14 cellular contexts compared by ENCODE assay signal in the genomic region with DNA sequence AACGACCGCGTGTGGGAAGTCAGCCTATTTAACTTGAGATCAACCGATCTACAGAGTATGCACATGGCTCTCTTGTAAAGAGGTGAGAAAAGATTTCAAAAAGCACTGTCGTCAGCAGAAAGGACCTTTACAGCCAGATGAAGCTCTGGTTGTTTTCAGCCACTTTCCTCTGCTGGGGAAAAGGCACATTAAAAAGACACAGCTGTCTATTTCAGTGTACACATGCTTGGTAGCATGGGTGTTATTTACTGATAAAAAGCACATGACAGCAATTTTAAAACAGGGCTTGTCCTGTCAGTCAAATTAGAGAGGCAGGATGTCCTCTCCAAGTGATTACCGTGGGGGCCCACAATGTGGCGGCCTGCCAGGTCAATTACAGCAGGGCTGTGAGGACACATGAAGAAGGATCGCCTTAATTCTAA.
DNase-seq lines count a peak whose midpoint lies in the region; ATAC-seq, FAIRE-seq and TF ChIP-seq lines count a peak whose summit lies in the region.
"Had no signal": no experiment of that assay in that cellular context is flagged by ENCODE, and none has a peak within 500 bp of the region (broad histone marks: within the 10 kb centered on the region; RNA-seq: fewer than 3 reads in every experiment).

No MANE protein-coding gene starts in this region.

- TF ChIP-seq RAD21 in K562 (CRISPR knock-in tag; conservative IDR thresholded peaks at IDR 0.05 in 1 of 2, IDR thresholded peaks at IDR 0.05 in 1 of 2), result no peak

- ATAC-seq in K562, result no peak
- no peak for ATAC-seq in HG03354 (IDR thresholded peaks at IDR 0.05; ENCODE audit: poor library complexity, severe bottlenecking, unreplicated experiment)
- ATAC-seq in stimulated activated memory B cell treated with anti-CD40 and anti-IgM and Interleukin-4, amounts not matched to agents 10 μg/mL and 1 μg/mL and 100 μg/mL, for 72 hours, result no peak

- no peak overlapping the region for H3K4me2 ChIP-seq in K562 (ENCODE audit: insufficient read depth, low read length)

- intact Hi-C loops in K562 (cut with micrococcal nuclease), result loop anchor here (10.0 kb wide), 1 partner anchor 406 kb away; no protein-coding TSS in a partner anchor

- no peaks in the 10 kb centered on the region for H3K9me1 ChIP-seq in K562 (ENCODE audit: control insufficient read depth, insufficient read depth, low read length)

- H3K79me2 ChIP-seq in K562 (ENCODE audit: control insufficient read depth, insufficient read depth, low read length), result no peaks in the 10 kb centered on the region

- H3K4me3 ChIP-seq in K562, result no peak overlapping the region

- H2AFZ ChIP-seq in K562 (ENCODE audit: low read depth, low read length), result no peak overlapping the region

- TF ChIP-seq POLR2A in K562 (conservative IDR thresholded peaks at IDR 0.05), result no peak

- in situ Hi-C loops in K562 (cut with MboI), result no loop called here

- no peaks in the 10 kb centered on the region for H3K27me3 Mint-ChIP-seq in stimulated activated memory B cell treated with anti-CD40 and anti-IgM and Interleukin-4, amounts not matched to agents 10 μg/mL and 1 μg/mL and 100 μg/mL, for 72 hours
- H3K27me3 Mint-ChIP-seq: activated CD4-positive, alpha-beta memory T cell treated with anti-CD3 and anti-CD28 coated beads for 36 hours had no signal

- DNase-seq in COR-L47 (lab: John Stamatoyannopoulos, UW) (peak; percentile 61), NCI-H146 (lab: John Stamatoyannopoulos, UW) (peak; percentile 93), K562 (ENCODE audit: extremely low read depth in 1 of 4, low spot score in 3 of 4) (peak in 1 of 4 experiments; percentile 26), left kidney (ENCODE audit: low read depth, low spot score) (peak; percentile 62), GM19238 (ENCODE audit: insufficient read length, low spot score) (no peak)
- no peak for DNase-seq in activated CD4-positive, alpha-beta T cell treated with anti-CD3 and anti-CD28 coated beads for 4 hours
- DNase-seq: activated CD4-positive, alpha-beta memory T cell treated with anti-CD3 and anti-CD28 coated beads for 36 hours; cortex of kidney; DMS79 treated with DMSO at 0.1 percent for 48 hours; midbrain; stimulated activated CD4-positive, alpha-beta T cell treated with anti-CD3 and anti-CD28 coated beads, Interleukin-2, amount 100 ng/mL, for 48 hours; trophoblast cell had no signal

- BruUV-seq in K562 (replicated peaks; lab: Mats Ljungman, UMichigan), result no TSS peak

- H3K4me1 ChIP-seq in K562 (replicated peaks in 1 of 2; ENCODE audit: control insufficient read depth in 2 of 2, insufficient read depth in 2 of 2, low read length in 2 of 2), result no peaks in the 10 kb centered on the region

- CTCF ChIA-PET in K562 (lab: Yijun Ruan, JAX; ENCODE audit: low intra/inter-chr PET ratio), result no interaction called here

- no peak overlapping the region for H3K27ac Mint-ChIP-seq in stimulated activated memory B cell treated with anti-CD40 and anti-IgM and Interleukin-4, amounts not matched to agents 10 μg/mL and 1 μg/mL and 100 μg/mL, for 72 hours
- H3K27ac Mint-ChIP-seq: activated CD4-positive, alpha-beta memory T cell treated with anti-CD3 and anti-CD28 coated beads for 36 hours had no signal

- no peak overlapping the region for H3K9ac ChIP-seq in K562 (ENCODE audit: insufficient read depth in 1 of 2, low read depth in 2 of 2, low read length in 2 of 2)

- no peak for FAIRE-seq in K562 (lab: Jason Lieb, UNC)

- WGBS in K562 (ENCODE audit: insufficient coverage, low coverage, missing lambda C conversion rate), result 0% methylated on average over 8 of the region's 8 CpGs

- H4K20me1 ChIP-seq in K562 (replicated peaks; ENCODE audit: control insufficient read depth, insufficient read depth, low read length), result no peaks in the 10 kb centered on the region

- no peaks in the 10 kb centered on the region for H3K9me3 ChIP-seq in K562 (replicated peaks; ENCODE audit: control insufficient read depth, insufficient read depth, low read depth, low read length)

- H3K27ac ChIP-seq in K562 (ENCODE audit: extremely low read depth, low read depth, low read length), result no peak overlapping the region

- POLR2A ChIA-PET in K562 (lab: Yijun Ruan, JAX), result no interaction called here

- H3K9me3 Mint-ChIP-seq in stimulated activated memory B cell treated with anti-CD40 and anti-IgM and Interleukin-4, amounts not matched to agents 10 μg/mL and 1 μg/mL and 100 μg/mL, for 72 hours, result no peaks in the 10 kb centered on the region
- H3K9me3 Mint-ChIP-seq: activated CD4-positive, alpha-beta memory T cell treated with anti-CD3 and anti-CD28 coated beads for 36 hours had no signal

- no peaks in the 10 kb centered on the region for H3K36me3 Mint-ChIP-seq in stimulated activated memory B cell treated with anti-CD40 and anti-IgM and Interleukin-4, amounts not matched to agents 10 μg/mL and 1 μg/mL and 100 μg/mL, for 72 hours
- H3K36me3 Mint-ChIP-seq: activated CD4-positive, alpha-beta memory T cell treated with anti-CD3 and anti-CD28 coated beads for 36 hours had no signal

- no peaks in the 10 kb centered on the region for H3K36me3 ChIP-seq in K562 (ENCODE audit: control insufficient read depth, insufficient read depth, low read length)

- no peak overlapping the region for H3K4me3 Mint-ChIP-seq in stimulated activated memory B cell treated with anti-CD40 and anti-IgM and Interleukin-4, amounts not matched to agents 10 μg/mL and 1 μg/mL and 100 μg/mL, for 72 hours
- H3K4me3 Mint-ChIP-seq: activated CD4-positive, alpha-beta memory T cell treated with anti-CD3 and anti-CD28 coated beads for 36 hours had no signal

- no peaks in the 10 kb centered on the region for H3K27me3 ChIP-seq in K562 (ENCODE audit: control insufficient read depth in 2 of 2, insufficient read depth in 2 of 2, low read length in 2 of 2)

- TF ChIP-seq CTCF in K562 (IDR thresholded peaks at IDR 0.05 in 2 of 3, conservative IDR thresholded peaks at IDR 0.05 in 1 of 3; ENCODE audit: insufficient read depth in 2 of 3, low read depth in 1 of 3, low read length in 3 of 3), result no peak

- no peak for TF ChIP-seq EP300 in K562 (IDR thresholded peaks at IDR 0.05; ENCODE audit: low read length)

- H3K4me1 Mint-ChIP-seq in stimulated activated memory B cell treated with anti-CD40 and anti-IgM and Interleukin-4, amounts not matched to agents 10 μg/mL and 1 μg/mL and 100 μg/mL, for 72 hours, result no peaks in the 10 kb centered on the region

TF ChIP-seq in K562, 482 proteins besides CTCF, POLR2A, EP300 and RAD21 (continues in another document):
- no peak for TF ChIP-seq HDAC8 (tag; IDR thresholded peaks at IDR 0.05)
- TF ChIP-seq HLTF (IDR thresholded peaks at IDR 0.05), result no peak
- TF ChIP-seq ZNF41 (CRISPR knock-in tag; conservative IDR thresholded peaks at IDR 0.05), result no peak
- no peak for TF ChIP-seq COPS2 (conservative IDR thresholded peaks at IDR 0.05)
- TF ChIP-seq CTBP1 (IDR thresholded peaks at IDR 0.05; ENCODE audit: borderline replicate concordance), result no peak
- peak; percentile 8; the same call in 1 of the 2 replicates for TF ChIP-seq ZNF316 (IDR thresholded peaks at IDR 0.05)
- TF ChIP-seq ZNF395 (CRISPR knock-in tag; IDR thresholded peaks at IDR 0.05), result no peak
- no peak for TF ChIP-seq ZNF436 (CRISPR knock-in tag; IDR thresholded peaks at IDR 0.05)
- no peak for TF ChIP-seq SRF (CRISPR knock-in tag; IDR thresholded peaks at IDR 0.05)
- TF ChIP-seq, protein P1, sequence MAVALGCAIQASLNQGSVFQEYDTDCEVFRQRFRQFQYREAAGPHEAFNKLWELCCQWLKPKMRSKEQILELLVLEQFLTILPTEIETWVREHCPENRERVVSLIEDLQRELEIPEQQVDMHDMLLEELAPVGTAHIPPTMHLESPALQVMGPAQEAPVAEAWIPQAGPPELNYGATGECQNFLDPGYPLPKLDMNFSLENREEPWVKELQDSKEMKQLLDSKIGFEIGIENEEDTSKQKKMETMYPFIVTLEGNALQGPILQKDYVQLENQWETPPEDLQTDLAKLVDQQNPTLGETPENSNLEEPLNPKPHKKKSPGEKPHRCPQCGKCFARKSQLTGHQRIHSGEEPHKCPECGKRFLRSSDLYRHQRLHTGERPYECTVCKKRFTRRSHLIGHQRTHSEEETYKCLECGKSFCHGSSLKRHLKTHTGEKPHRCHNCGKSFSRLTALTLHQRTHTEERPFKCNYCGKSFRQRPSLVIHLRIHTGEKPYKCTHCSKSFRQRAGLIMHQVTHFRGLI (CRISPR knock-in tag; IDR thresholded peaks at IDR 0.05), result no peak
- no peak for TF ChIP-seq ELF1 (tag; IDR thresholded peaks at IDR 0.05)
- TF ChIP-seq MAFG (tag; conservative IDR thresholded peaks at IDR 0.05), result peak; percentile 48; the same call in 1 of the 2 replicates
- TF ChIP-seq STAT5B (CRISPR knock-in tag; IDR thresholded peaks at IDR 0.05), result no peak
- TF ChIP-seq, protein P2, sequence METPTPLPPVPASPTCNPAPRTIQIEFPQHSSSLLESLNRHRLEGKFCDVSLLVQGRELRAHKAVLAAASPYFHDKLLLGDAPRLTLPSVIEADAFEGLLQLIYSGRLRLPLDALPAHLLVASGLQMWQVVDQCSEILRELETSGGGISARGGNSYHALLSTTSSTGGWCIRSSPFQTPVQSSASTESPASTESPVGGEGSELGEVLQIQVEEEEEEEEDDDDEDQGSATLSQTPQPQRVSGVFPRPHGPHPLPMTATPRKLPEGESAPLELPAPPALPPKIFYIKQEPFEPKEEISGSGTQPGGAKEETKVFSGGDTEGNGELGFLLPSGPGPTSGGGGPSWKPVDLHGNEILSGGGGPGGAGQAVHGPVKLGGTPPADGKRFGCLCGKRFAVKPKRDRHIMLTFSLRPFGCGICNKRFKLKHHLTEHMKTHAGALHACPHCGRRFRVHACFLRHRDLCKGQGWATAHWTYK (CRISPR knock-in tag; IDR thresholded peaks at IDR 0.05), result no peak
- no peak for TF ChIP-seq OTX1 (CRISPR knock-in tag; IDR thresholded peaks at IDR 0.05)

Comparison
In these comparisons a context has a peak if more than half of its experiments do, and no peak if none do; other contexts are left out.
1. DNase-seq: peak in COR-L47 (single experiment), NCI-H146 (single experiment) and left kidney (single experiment); none in activated CD4-positive, alpha-beta T cell treated with anti-CD3 and anti-CD28 coated beads for 4 hours (0 of 2) and GM19238 (single experiment).